20 cellular contexts compared by ENCODE assay signal in genomic region chr11:131353761-131354160, GRCh38. TPM values are rescaled to one million over a fixed set of nuclear protein-coding genes. Genes with fewer than 3 reads are reported as not detected.
DNase-seq lines count a peak whose midpoint lies in the region; ATAC-seq and TF ChIP-seq lines count a peak whose summit lies in the region.
"Had no signal": no experiment of that assay in that cellular context is flagged by ENCODE, and none has a peak within 500 bp of the region (broad histone marks: within the 10 kb centered on the region; RNA-seq: fewer than 3 reads in every experiment).

No MANE protein-coding gene starts in this region.

- H3K4me1 ChIP-seq in GM23338 (ENCODE audit: insufficient read depth) (peaks cover 32% of the 10 kb centered on the region), mesendoderm (ENCODE audit: control insufficient read depth, low read depth, low read length) (no peaks in the 10 kb centered on the region)
- H3K4me1 ChIP-seq in naive thymus-derived CD4-positive, alpha-beta T cell (ENCODE audit: control insufficient read depth in 2 of 2, insufficient read depth in 2 of 2, low read length in 2 of 2): no peaks in the 10 kb centered on the region
- H3K4me1 ChIP-seq: HAP-1, Peyer's patch had no signal

- TF ChIP-seq CTCF in GM23338 (conservative IDR thresholded peaks at IDR 0.05; ENCODE audit: low read depth in 2 of 2): no peak

- H3K4me3 Mint-ChIP-seq in GM23338: no peak overlapping the region
- no peak overlapping the region for H3K4me3 Mint-ChIP-seq in naive thymus-derived CD4-positive, alpha-beta T cell

- H3K4me3 ChIP-seq in GM23338 (no peak overlapping the region), mesendoderm (ENCODE audit: low read length) (no peak overlapping the region)
- no peak overlapping the region for H3K4me3 ChIP-seq in naive thymus-derived CD4-positive, alpha-beta T cell (ENCODE audit: low read length)
- H3K4me3 ChIP-seq: HAP-1, Peyer's patch had no signal

- H4K20me1 ChIP-seq in GM23338 (replicated peaks; ENCODE audit: insufficient read depth): no peaks in the 10 kb centered on the region

- no peak overlapping the region for H3K56ac ChIP-seq in mesendoderm (ENCODE audit: low read length)

- no peaks in the 10 kb centered on the region for H3F3A ChIP-seq in GM23338 (replicated peaks; ENCODE audit: low read depth)

- H2AK5ac ChIP-seq in mesendoderm (ENCODE audit: low read length): no peak overlapping the region

- no peak overlapping the region for H3K23ac ChIP-seq in mesendoderm (ENCODE audit: low read length)

- no peak overlapping the region for H2AFZ ChIP-seq in GM23338

- intact Hi-C loops in naive thymus-derived CD4-positive, alpha-beta T cell (cut with micrococcal nuclease): no loop called here

- no peak overlapping the region for H4K5ac ChIP-seq in mesendoderm (ENCODE audit: low read length)

- POLR2A ChIA-PET in naive thymus-derived CD4-positive, alpha-beta T cell (lab: Charles Lee): no interaction called here

- H4K8ac ChIP-seq in mesendoderm (ENCODE audit: low read depth, low read length): no peak overlapping the region

- no peak overlapping the region for H3K4ac ChIP-seq in mesendoderm (ENCODE audit: low read depth, low read length)

- H3K18ac ChIP-seq in mesendoderm (ENCODE audit: low read length): no peak overlapping the region

- H3K4me2 ChIP-seq in GM23338 (0 out of 2 replicates have a peak overlapping the region, but pooled peaks have one; percentile 1), mesendoderm (ENCODE audit: low read length) (no peak overlapping the region)

- no peak overlapping the region for H2BK15ac ChIP-seq in mesendoderm (replicated peaks; ENCODE audit: low read depth)

- no peak overlapping the region for H3K9ac ChIP-seq in mesendoderm (ENCODE audit: low read length)

- H3K27ac ChIP-seq in GM23338 (ENCODE audit: low read depth): no peak overlapping the region
- H3K27ac ChIP-seq in angular gyrus (ENCODE audit: low read depth, low read length): peak overlapping the region; percentile 69
- peak overlapping the region; percentile 44 for H3K27ac ChIP-seq in layer of hippocampus (ENCODE audit: low read depth, low read length)
- peak overlapping the region; percentile 66 for H3K27ac ChIP-seq in substantia nigra (ENCODE audit: low read depth, low read length, poor library complexity, severe bottlenecking)
- H3K27ac ChIP-seq in naive thymus-derived CD4-positive, alpha-beta T cell (ENCODE audit: low read depth, low read length): no peak overlapping the region
- no peak overlapping the region for H3K27ac ChIP-seq in mesendoderm (ENCODE audit: low read depth, low read length)
- H3K27ac ChIP-seq: C4-2B, Peyer's patch had no signal

- peak overlapping the region; percentile 95; the same call in 1 of the 2 replicates for H3K27ac Mint-ChIP-seq in GM23338
- H3K27ac Mint-ChIP-seq in naive thymus-derived CD4-positive, alpha-beta T cell: no peak overlapping the region

- no peaks in the 10 kb centered on the region for H3K9me2 ChIP-seq in GM23338 (ENCODE audit: insufficient read depth)

- DNase-seq in GM23338 (ENCODE audit: low spot score) (no peak), substantia nigra (lab: John Stamatoyannopoulos, UW) (no peak), mesendoderm (no peak)
- DNase-seq in naive thymus-derived CD4-positive, alpha-beta T cell: no peak
- no peak for DNase-seq in stimulated activated CD4-positive, alpha-beta T cell treated with anti-CD3 and anti-CD28 coated beads, Interleukin-12 subunit alpha, Interleukin-12 subunit beta, amount 100 ng/mL, for 4 hours
- DNase-seq: DMS53, EL, KG1, NCI-H1105, NCI-H1694, NCI-H2081, NCI-H2171, NCI-H345, NCI-H524 treated with DMSO at 0.1 percent for 48 hours, NCI-H82, Peyer's patch had no signal

- peaks cover 32% of the 10 kb centered on the region for H3K4me1 Mint-ChIP-seq in GM23338
- H3K4me1 Mint-ChIP-seq in naive thymus-derived CD4-positive, alpha-beta T cell: no peaks in the 10 kb centered on the region

- no peaks in the 10 kb centered on the region for H3K9me3 Mint-ChIP-seq in GM23338
- peaks cover 0 to 14% (median 4%) of the 10 kb centered on the region in 11 donors for H3K9me3 Mint-ChIP-seq in naive thymus-derived CD4-positive, alpha-beta T cell

- H3K36me3 Mint-ChIP-seq in GM23338 (ENCODE audit: low read depth): peaks cover 8% of the 10 kb centered on the region; the same call in 2 of the 3 replicates
- no peaks in the 10 kb centered on the region for H3K36me3 Mint-ChIP-seq in naive thymus-derived CD4-positive, alpha-beta T cell

- peaks cover 2% of the 10 kb centered on the region for H3K27me3 Mint-ChIP-seq in GM23338 (ENCODE audit: insufficient read depth, low read depth, poor library complexity)
- H3K27me3 Mint-ChIP-seq in naive thymus-derived CD4-positive, alpha-beta T cell: peaks cover 0 to 10% (median 0%) of the 10 kb centered on the region in 5 donors

- CTCF ChIA-PET in naive thymus-derived CD4-positive, alpha-beta T cell (lab: Charles Lee): no interaction called here

- no peaks in the 10 kb centered on the region for H3K36me3 ChIP-seq in GM23338 (ENCODE audit: insufficient read depth)
- H3K36me3 ChIP-seq in naive thymus-derived CD4-positive, alpha-beta T cell (ENCODE audit: control insufficient read depth in 2 of 3, insufficient read depth in 3 of 3, low read length in 3 of 3): no peaks in the 10 kb centered on the region
- H3K36me3 ChIP-seq in mesendoderm (ENCODE audit: control insufficient read depth, insufficient read depth, low read length): no peaks in the 10 kb centered on the region
- H3K36me3 ChIP-seq: HAP-1, Peyer's patch had no signal

- no peak overlapping the region for H2BK5ac ChIP-seq in mesendoderm (ENCODE audit: low read length)

- H3K9me3 ChIP-seq in naive thymus-derived CD4-positive, alpha-beta T cell (ENCODE audit: control insufficient read depth in 2 of 3, low read length in 3 of 3): no peaks in the 10 kb centered on the region
- H3K9me3 ChIP-seq: HAP-1, Peyer's patch had no signal

- no peak overlapping the region for H2BK120ac ChIP-seq in mesendoderm (ENCODE audit: low read depth, low read length)

- no CpG with 5 or more reads among the region's 2 CpGs for WGBS in mesendoderm (ENCODE audit: extremely low coverage, insufficient coverage, low lambda C conversion rate)

- no peaks in the 10 kb centered on the region for H3K79me1 ChIP-seq in mesendoderm (ENCODE audit: low read length)

- no peak for ATAC-seq in GM23338
- ATAC-seq in naive thymus-derived CD4-positive, alpha-beta T cell: no peak

- H3K79me2 ChIP-seq in GM23338 (replicated peaks; ENCODE audit: insufficient read depth) (no peaks in the 10 kb centered on the region), mesendoderm (ENCODE audit: control insufficient read depth, insufficient read depth, low read length) (no peaks in the 10 kb centered on the region)

- H3K27me3 ChIP-seq in GM23338 (ENCODE audit: insufficient read depth) (no peaks in the 10 kb centered on the region), layer of hippocampus (ENCODE audit: control insufficient read depth, insufficient read depth, low read length) (no peaks in the 10 kb centered on the region), mesendoderm (ENCODE audit: insufficient read depth, low read length, poor library complexity) (no peaks in the 10 kb centered on the region)
- no peaks in the 10 kb centered on the region for H3K27me3 ChIP-seq in naive thymus-derived CD4-positive, alpha-beta T cell (ENCODE audit: control insufficient read depth in 2 of 2, insufficient read depth in 2 of 2, low read length in 2 of 2)
- H3K27me3 ChIP-seq: Peyer's patch had no signal

TF ChIP-seq in GM23338, 12 proteins besides CTCF, POLR2A, EP300 and RAD21 (continues in another document):
- TF ChIP-seq REST (IDR thresholded peaks at IDR 0.05; ENCODE audit: unreplicated experiment) (no peak), ZNF331 (CRISPR knock-in tag; IDR thresholded peaks at IDR 0.05; ENCODE audit: low read depth) (no peak), EZH2phosphoT487 (IDR thresholded peaks at IDR 0.05; ENCODE audit: unreplicated experiment) (no peak)

RNA-seq across cellular contexts. Expression of gene NTM, which starts 16.7 kb away (rescaled TPM):
- total RNA-seq in GM23338 (2014; rRNA removed; shearing (Covaris generic)): 5.3 and 14.6 TPM in 2 replicates
- 10.6 and 12.3 TPM in 2 replicates for polyA plus RNA-seq in GM23338 (2016; fragmentation: Nextera tagmentation; extraction: Ambion mirVana)
- not detected for total RNA-seq in naive thymus-derived CD4-positive, alpha-beta T cell
- not detected for polyA plus RNA-seq in naive thymus-derived CD4-positive, alpha-beta T cell
- polyA plus RNA-seq in mesendoderm (2013, experiment 1 of 2): 5.8 TPM
- 6.6 TPM for polyA plus RNA-seq in mesendoderm (2013, experiment 2 of 2)

Comparison
In these comparisons a context has a peak if more than half of its experiments do, and no peak if none do; other contexts are left out.
1. H3K27ac ChIP-seq: peak in angular gyrus (single experiment), layer of hippocampus (single experiment) and substantia nigra (single experiment); none in GM23338 (single experiment), naive thymus-derived CD4-positive, alpha-beta T cell (single experiment) and mesendoderm (single experiment).